In the genomic region with DNA sequence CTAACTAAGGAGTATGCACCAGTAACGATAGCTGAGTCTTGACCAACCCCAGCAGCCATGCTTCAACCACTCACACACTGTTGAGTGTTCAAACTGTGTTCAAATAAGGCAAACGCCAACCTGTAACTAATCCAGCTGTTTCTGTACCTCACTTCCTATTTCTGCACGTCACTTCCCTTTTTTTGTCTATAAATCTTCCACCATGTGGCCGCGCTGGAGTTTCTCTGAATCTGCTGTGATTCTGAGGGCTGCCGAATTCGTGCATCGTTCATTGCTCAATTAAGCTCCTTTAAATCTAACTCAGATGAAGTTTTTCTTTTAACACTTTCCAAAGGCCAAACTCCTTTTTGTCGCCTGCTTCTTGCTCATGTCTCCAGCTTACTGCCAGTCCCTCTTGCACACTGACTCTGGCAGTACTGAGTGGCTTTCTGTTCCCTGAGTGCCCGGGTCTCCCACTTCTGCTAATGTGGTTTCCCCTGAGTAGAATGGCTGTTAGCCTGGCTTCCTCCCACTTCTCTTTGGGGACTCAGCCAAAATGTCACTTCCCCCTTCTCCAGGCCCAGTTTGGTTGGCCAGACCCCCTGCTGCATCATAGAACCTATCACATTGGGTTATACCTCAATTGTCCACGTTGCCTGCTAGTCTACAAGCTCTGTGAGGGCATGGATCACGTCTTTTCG, we compare ENCODE assay signal across 11 cellular contexts.
DNase-seq lines count a peak whose midpoint lies in the region; ATAC-seq and TF ChIP-seq lines count a peak whose summit lies in the region.
"Had no signal": no experiment of that assay in that cellular context is flagged by ENCODE, and none has a peak within 500 bp of the region (broad histone marks: within the 10 kb centered on the region; RNA-seq: fewer than 3 reads in every experiment).

No MANE protein-coding gene starts in this region.

- H3K27ac Mint-ChIP-seq in activated CD8-positive, alpha-beta T cell treated with anti-CD3 and anti-CD28 coated beads for 36 hours: no peak overlapping the region

- DNase-seq in activated T-cell treated with anti-CD3 and anti-CD28 coated beads, Interleukin-2, amount 50 U/mL, for 4 hours: no peak
- no peak for DNase-seq in activated T-cell treated with anti-CD3 and anti-CD28 coated beads, Interleukin-2, amount 50 U/mL, for 1 hour
- peak; percentile 7 for DNase-seq in activated CD8-positive, alpha-beta T cell treated with anti-CD3 and anti-CD28 coated beads for 36 hours
- DNase-seq in left lobe of liver (ENCODE audit: low spot score) (no peak), upper lobe of left lung (peak in 1 of 2 donors; percentile 56), T1000 (lab: John Stamatoyannopoulos, UW) (no peak)
- no peak for DNase-seq in activated effector memory CD4-positive, alpha-beta T cell treated with Interleukin-2 at 50 U/mL for 16 hours
- DNase-seq: stimulated activated CD4-positive, alpha-beta T cell treated with anti-CD3 and anti-CD28 coated beads, Interleukin-1b, Interleukin-23, amount 100 ng/mL, for 48 hours had no signal

- CTCF ChIA-PET in activated CD8-positive, alpha-beta T cell treated with anti-CD3 and anti-CD28 coated beads for 36 hours (lab: Charles Lee): no interaction called here

- no peaks in the 10 kb centered on the region for H3K36me3 Mint-ChIP-seq in activated T-cell treated with anti-CD3 and anti-CD28 coated beads, Interleukin-2, amount 50 U/mL, for 4 hours (ENCODE audit: insufficient read depth)
- no peaks in the 10 kb centered on the region for H3K36me3 Mint-ChIP-seq in activated CD8-positive, alpha-beta T cell treated with anti-CD3 and anti-CD28 coated beads for 36 hours (ENCODE audit: low read depth)

- TF ChIP-seq POLR2A in upper lobe of left lung (IDR thresholded peaks at IDR 0.05): no peak

- POLR2A ChIA-PET in activated CD8-positive, alpha-beta T cell treated with anti-CD3 and anti-CD28 coated beads for 36 hours (lab: Charles Lee): no interaction called here

- TF ChIP-seq EP300 in upper lobe of left lung (IDR thresholded peaks at IDR 0.05): no peak

- peaks cover 5% of the 10 kb centered on the region for H3K9me3 Mint-ChIP-seq in activated T-cell treated with anti-CD3 and anti-CD28 coated beads, Interleukin-2, amount 50 U/mL, for 4 hours
- H3K9me3 Mint-ChIP-seq in activated CD8-positive, alpha-beta T cell treated with anti-CD3 and anti-CD28 coated beads for 36 hours: peaks cover 9% of the 10 kb centered on the region

- peak overlapping the region; percentile 5 for H3K4me3 Mint-ChIP-seq in activated T-cell treated with anti-CD3 and anti-CD28 coated beads, Interleukin-2, amount 50 U/mL, for 4 hours
- H3K4me3 Mint-ChIP-seq in activated CD8-positive, alpha-beta T cell treated with anti-CD3 and anti-CD28 coated beads for 36 hours: no peak overlapping the region

- no peaks in the 10 kb centered on the region for H3K27me3 ChIP-seq in upper lobe of left lung
- H3K27me3 ChIP-seq: gastrocnemius medialis, suprapubic skin had no signal

- no peaks in the 10 kb centered on the region for H3K27me3 Mint-ChIP-seq in activated T-cell treated with anti-CD3 and anti-CD28 coated beads, Interleukin-2, amount 50 U/mL, for 4 hours (ENCODE audit: low read depth)
- no peaks in the 10 kb centered on the region for H3K27me3 Mint-ChIP-seq in activated CD8-positive, alpha-beta T cell treated with anti-CD3 and anti-CD28 coated beads for 36 hours

- ATAC-seq in activated T-cell treated with anti-CD3 and anti-CD28 coated beads, Interleukin-2, amount 50 U/mL, for 4 hours: no peak
- no peak for ATAC-seq in activated CD8-positive, alpha-beta T cell treated with anti-CD3 and anti-CD28 coated beads for 36 hours
- ATAC-seq in left lobe of liver (peak; percentile 49), upper lobe of left lung (ENCODE audit: low FRiP score in 2 of 2) (peak; percentile 81 to 91), SK-N-SH treated with all-trans-retinoic acid at 6 μM for 48 hours (no peak)

- TF ChIP-seq CTCF in activated CD8-positive, alpha-beta T cell treated with anti-CD3 and anti-CD28 coated beads for 36 hours (IDR thresholded peaks at IDR 0.05): no peak
- TF ChIP-seq CTCF in upper lobe of left lung (IDR thresholded peaks at IDR 0.05): no peak

- 42 to 59% methylated on average over 13 of the region's 13 CpGs for WGBS in upper lobe of left lung, 2 donors

- no peaks in the 10 kb centered on the region for H3K9me3 ChIP-seq in upper lobe of left lung
- H3K9me3 ChIP-seq: gastrocnemius medialis, suprapubic skin had no signal

- H3K4me1 ChIP-seq in upper lobe of left lung: no peaks in the 10 kb centered on the region
- H3K4me1 ChIP-seq: gastrocnemius medialis, suprapubic skin had no signal

- intact Hi-C loops in activated CD8-positive, alpha-beta T cell treated with anti-CD3 and anti-CD28 coated beads for 36 hours (cut with micrococcal nuclease): no loop called here

- no peak overlapping the region for H3K4me3 ChIP-seq in upper lobe of left lung
- H3K4me3 ChIP-seq: gastrocnemius medialis, suprapubic skin had no signal

- peaks cover 6% of the 10 kb centered on the region for H3K4me1 Mint-ChIP-seq in activated T-cell treated with anti-CD3 and anti-CD28 coated beads, Interleukin-2, amount 50 U/mL, for 4 hours (ENCODE audit: low read depth)
- peaks cover 8% of the 10 kb centered on the region for H3K4me1 Mint-ChIP-seq in activated CD8-positive, alpha-beta T cell treated with anti-CD3 and anti-CD28 coated beads for 36 hours (ENCODE audit: low read depth)

- no peaks in the 10 kb centered on the region for H3K36me3 ChIP-seq in upper lobe of left lung
- H3K36me3 ChIP-seq: gastrocnemius medialis, suprapubic skin had no signal

- H3K27ac ChIP-seq in upper lobe of left lung: peak overlapping the region in 3 of 4 donors; percentile 8 to 37 (median 32)
- H3K27ac ChIP-seq: gastrocnemius medialis, suprapubic skin had no signal

TF ChIP-seq in SK-N-SH treated with all-trans-retinoic acid at 6 μM for 48 hours, 23 proteins besides CTCF, POLR2A, EP300 and RAD21:
- no peak for TF ChIP-seq TCF4 (CRISPR knock-in tag; IDR thresholded peaks at IDR 0.05; ENCODE audit: borderline replicate concordance)
- no peak for TF ChIP-seq ZC3H10 (CRISPR knock-in tag; IDR thresholded peaks at IDR 0.05)
- no peak for TF ChIP-seq ESRRG (CRISPR knock-in tag; IDR thresholded peaks at IDR 0.05)
- TF ChIP-seq RARB (CRISPR knock-in tag; IDR thresholded peaks at IDR 0.05): no peak

Comparison
In these comparisons a context has a peak if more than half of its experiments do, and no peak if none do; other contexts are left out.
1. ATAC-seq: peak in left lobe of liver (single experiment) and upper lobe of left lung (2 of 2); none in activated T-cell treated with anti-CD3 and anti-CD28 coated beads, Interleukin-2, amount 50 U/mL, for 4 hours (0 of 2), activated CD8-positive, alpha-beta T cell treated with anti-CD3 and anti-CD28 coated beads for 36 hours (single experiment) and SK-N-SH treated with all-trans-retinoic acid at 6 μM for 48 hours (single experiment).